In genomic region chr16:31456988-31457360, GRCh38 we compare ENCODE assay signal across 13 cellular contexts. TPM values are rescaled to one million over a fixed set of nuclear protein-coding genes. Genes with fewer than 3 reads are reported as not detected.
DNase-seq lines count a peak whose midpoint lies in the region; ATAC-seq, FAIRE-seq and TF ChIP-seq lines count a peak whose summit lies in the region.
"Had no signal": no experiment of that assay in that cellular context is flagged by ENCODE, and none has a peak within 500 bp of the region (broad histone marks: within the 10 kb centered on the region; RNA-seq: fewer than 3 reads in every experiment).

No MANE protein-coding gene starts in this region.

- intact Hi-C loops in CD4-positive, alpha-beta T cell (cut with DNase I, micrococcal nuclease) = loop anchor here (5.0 kb wide), 2 partner anchors 240 to 410 kb away; no protein-coding TSS in a partner anchor
- intact Hi-C loops in vagina (cut with DNase I) = loop anchor here (10.0 kb wide), 1 partner anchor 418 kb away; the partner anchor contains the start of gene ZNF267

- no peak overlapping the region for H3K9ac ChIP-seq in astrocyte (ENCODE audit: low read length)

- H3K9me3 ChIP-seq in CD4-positive, alpha-beta T cell (ENCODE audit: control insufficient read depth, low read length) = no peaks in the 10 kb centered on the region
- no peaks in the 10 kb centered on the region for H3K9me3 ChIP-seq in HEK293 (ENCODE audit: control insufficient read depth, insufficient read depth, low read depth, low read length)
- no peaks in the 10 kb centered on the region for H3K9me3 ChIP-seq in astrocyte (ENCODE audit: insufficient read depth, low read depth, low read length)
- no peaks in the 10 kb centered on the region for H3K9me3 ChIP-seq in vagina
- H3K9me3 ChIP-seq: ovary had no signal

- no peak overlapping the region for H2AFZ ChIP-seq in astrocyte (ENCODE audit: low read depth, low read length)

- no peak overlapping the region for H3K4me3 ChIP-seq in HEK293 (ENCODE audit: low read depth, low read length)
- H3K4me3 ChIP-seq in astrocyte (ENCODE audit: insufficient read depth, low read depth, low read length) = no peak overlapping the region
- no peak overlapping the region for H3K4me3 ChIP-seq in vagina

- POLR2A ChIA-PET in CD4-positive, alpha-beta T cell (lab: Charles Lee) = interaction anchor here (0.9 to 4.4 kb wide), 5 partner anchors 20 to 412 kb away, joined by 3 to 69 read pairs (median 27); partner anchors contain the start of genes FUS and RUSF1
- POLR2A ChIA-PET in HEK293 (lab: Yijun Ruan, JAX) = interaction anchor here (0.7 to 1.2 kb wide), 2 partner anchors 20 to 53 kb away, joined by 3 to 5 read pairs; no protein-coding TSS in a partner anchor

- TF ChIP-seq CTCF in CD4-positive, alpha-beta T cell (IDR thresholded peaks at IDR 0.05) = no peak
- no peak for TF ChIP-seq CTCF in HEK293 (tag by site-specific recombination; IDR thresholded peaks at IDR 0.05)
- no peak for TF ChIP-seq CTCF in astrocyte (IDR thresholded peaks at IDR 0.05; ENCODE audit: insufficient read depth, low read depth, low read length)
- TF ChIP-seq CTCF in nephron (IDR thresholded peaks at IDR 0.05; ENCODE audit: unreplicated experiment in 3 of 3) = no peak
- no peak for TF ChIP-seq CTCF in vagina (IDR thresholded peaks at IDR 0.05)

- peaks cover 56% of the 10 kb centered on the region for H3K79me2 ChIP-seq in astrocyte (ENCODE audit: insufficient read depth, low read length)

- peaks cover 11% of the 10 kb centered on the region for H3K36me3 Mint-ChIP-seq in CD4-positive, alpha-beta T cell (ENCODE audit: low read depth)
- peaks cover 2% of the 10 kb centered on the region for H3K36me3 Mint-ChIP-seq in astrocyte (ENCODE audit: low read depth, unreplicated experiment)
- no peaks in the 10 kb centered on the region for H3K36me3 Mint-ChIP-seq in nephron (ENCODE audit: low read depth)

- peaks cover 45% of the 10 kb centered on the region for H4K20me1 ChIP-seq in astrocyte (ENCODE audit: insufficient read depth, low read length)

- no peak for FAIRE-seq in astrocyte (lab: Jason Lieb, UNC)

- H3K4me3 Mint-ChIP-seq in CD4-positive, alpha-beta T cell = no peak overlapping the region
- peak overlapping the region; percentile 66 for H3K4me3 Mint-ChIP-seq in astrocyte (ENCODE audit: unreplicated experiment)
- H3K4me3 Mint-ChIP-seq in nephron = peak overlapping the region; percentile 93 to 94 (median 93)

- H3K4me2 ChIP-seq in astrocyte (ENCODE audit: low read length) = peak overlapping the region; percentile 89

- DNase-seq in CD4-positive, alpha-beta T cell = no peak
- DNase-seq in astrocyte (ENCODE audit: low read depth) (no peak), NCI-H2196 treated with DMSO at 0.1 percent for 48 hours (lab: John Stamatoyannopoulos, UW; ENCODE audit: unreplicated experiment) (no peak), vagina (ENCODE audit: extremely low spot score in 2 of 2) (no peak), NCI-H2227 treated with DMSO at 0.1 percent for 48 hours (lab: John Stamatoyannopoulos, UW) (no peak), DMS53 treated with DMSO at 0.1 percent for 48 hours (lab: John Stamatoyannopoulos, UW; ENCODE audit: unreplicated experiment) (no peak)
- DNase-seq: activated CD8-positive, alpha-beta memory T cell treated with anti-CD3 and anti-CD28 coated beads, Interleukin-2, amount 50 U/mL, for 48 hours; cortex of kidney; NCI-H446 had no signal

- H3K36me3 ChIP-seq in HEK293 (ENCODE audit: control insufficient read depth in 2 of 2, insufficient read depth in 1 of 2, low read length in 2 of 2) (peaks cover 0 to 26% of the 10 kb centered on the region in 2 experiments; a peak in 1 of 3 replicates), astrocyte (ENCODE audit: insufficient read depth, low read length) (no peaks in the 10 kb centered on the region), vagina (peaks cover 0 to 8% of the 10 kb centered on the region in 2 donors)
- H3K36me3 ChIP-seq: ovary had no signal

- no peaks in the 10 kb centered on the region for H3K27me3 ChIP-seq in CD4-positive, alpha-beta T cell (ENCODE audit: control insufficient read depth, insufficient read depth, low read length)
- H3K27me3 ChIP-seq in astrocyte (ENCODE audit: insufficient read depth, low read length) = no peaks in the 10 kb centered on the region
- H3K27me3 ChIP-seq in vagina = no peaks in the 10 kb centered on the region
- H3K27me3 ChIP-seq: ovary had no signal

- ATAC-seq in CD4-positive, alpha-beta T cell (ENCODE audit: poor library complexity) = no peak

- CTCF ChIA-PET in CD4-positive, alpha-beta T cell (lab: Charles Lee) = interaction anchor here (1.1 to 6.2 kb wide), 3 partner anchors 14 to 412 kb away, joined by 3 to 27 read pairs (median 7); partner anchors contain the start of gene ZNF843
- CTCF ChIA-PET in HEK293 (lab: Yijun Ruan, JAX) = interaction anchor here (0.5 to 1.4 kb wide), 5 partner anchors 12 to 643 kb away, joined by 3 to 4 read pairs (median 3); no protein-coding TSS in a partner anchor

- no peaks in the 10 kb centered on the region for H3K27me3 Mint-ChIP-seq in CD4-positive, alpha-beta T cell
- H3K27me3 Mint-ChIP-seq in astrocyte (ENCODE audit: low read depth, unreplicated experiment) (no peaks in the 10 kb centered on the region), nephron (ENCODE audit: low read depth) (no peaks in the 10 kb centered on the region)

- no peak overlapping the region for H3K27ac ChIP-seq in CD4-positive, alpha-beta T cell (ENCODE audit: low read depth, low read length)
- H3K27ac ChIP-seq in HEK293 (ENCODE audit: extremely low read depth, low read depth, low read length) (no peak overlapping the region), astrocyte (ENCODE audit: low read depth, low read length) (no peak overlapping the region), vagina (no peak overlapping the region)
- H3K27ac ChIP-seq: ovary had no signal

- no peaks in the 10 kb centered on the region for H3K9me3 Mint-ChIP-seq in CD4-positive, alpha-beta T cell
- H3K9me3 Mint-ChIP-seq in astrocyte (ENCODE audit: unreplicated experiment) = no peaks in the 10 kb centered on the region
- H3K9me3 Mint-ChIP-seq in nephron = no peaks in the 10 kb centered on the region

- no peak for TF ChIP-seq POLR2A in vagina (IDR thresholded peaks at IDR 0.05)

- H3K4me1 ChIP-seq in HEK293 (ENCODE audit: control insufficient read depth, insufficient read depth, low read length) = peaks cover 9% of the 10 kb centered on the region
- H3K4me1 ChIP-seq in astrocyte (ENCODE audit: insufficient read depth, low read length) = peaks cover 55% of the 10 kb centered on the region
- H3K4me1 ChIP-seq in vagina = peaks cover 76% of the 10 kb centered on the region

- peaks cover 57% of the 10 kb centered on the region for H3K4me1 Mint-ChIP-seq in CD4-positive, alpha-beta T cell (ENCODE audit: low read depth)
- peaks cover 38% of the 10 kb centered on the region for H3K4me1 Mint-ChIP-seq in astrocyte (ENCODE audit: low read depth, unreplicated experiment)
- peaks cover 48% of the 10 kb centered on the region for H3K4me1 Mint-ChIP-seq in nephron

- H3K27ac Mint-ChIP-seq in CD4-positive, alpha-beta T cell = peak overlapping the region; percentile 98
- H3K27ac Mint-ChIP-seq in astrocyte (ENCODE audit: unreplicated experiment) = peak overlapping the region; percentile 34
- H3K27ac Mint-ChIP-seq in nephron = no peak overlapping the region

TF ChIP-seq in HEK293, 187 proteins besides CTCF, POLR2A, EP300 and RAD21 (continues in another document):
- TF ChIP-seq ZNF623 (tag by site-specific recombination; IDR thresholded peaks at IDR 0.05) = no peak
- no peak for TF ChIP-seq RBAK (tag by site-specific recombination; IDR thresholded peaks at IDR 0.05)
- peak; percentile 85 for TF ChIP-seq REST (tag by site-specific recombination; IDR thresholded peaks at IDR 0.05)
- TF ChIP-seq ZNF626 (tag by site-specific recombination; IDR thresholded peaks at IDR 0.05) = no peak
- no peak for TF ChIP-seq ZNF76 (tag by site-specific recombination; IDR thresholded peaks at IDR 0.05; ENCODE audit: borderline replicate concordance, low read depth)

RNA-seq across cellular contexts. Expression of gene ARMC5, which starts 2.3 kb away (rescaled TPM):
- total RNA-seq in CD4-positive, alpha-beta T cell = 10 to 100 TPM in 1 of 2 experiments, 1 to 10 TPM in 1; 8.5 to 10.8 TPM
- total RNA-seq in astrocyte (11.5 and 12.1 TPM in 2 replicates), vagina (11.3 TPM)

RNA-seq across cellular contexts. Expression of gene ZNF843, which starts 14.4 kb away (rescaled TPM):
- total RNA-seq in CD4-positive, alpha-beta T cell = under 1 TPM in 1 of 2 experiments, not detected in 1; 0.16 TPM
- total RNA-seq in astrocyte = 0.50 and 0.84 TPM in 2 replicates
- 2.7 TPM for total RNA-seq in vagina

RNA-seq across cellular contexts. Expression of gene TGFB1I1, which starts 15.0 kb away (rescaled TPM):
- under 1 TPM; 0.36 to 0.42 TPM for total RNA-seq in CD4-positive, alpha-beta T cell
- total RNA-seq in astrocyte (124 and 134 TPM in 2 replicates), vagina (114 TPM)

RNA-seq across cellular contexts. Expression of gene SLC5A2, which starts 25.9 kb away (rescaled TPM):
- 1 to 10 TPM; 4.1 to 5.3 TPM for total RNA-seq in CD4-positive, alpha-beta T cell
- not detected in 2 replicates for total RNA-seq in astrocyte
- total RNA-seq in vagina = not detected
- total RNA-seq: G401 had no signal

RNA-seq across cellular contexts. Expression of gene COX6A2, which starts 28.8 kb away (rescaled TPM):
- not detected for total RNA-seq in CD4-positive, alpha-beta T cell
- total RNA-seq in astrocyte (not detected in 2 replicates), vagina (not detected)
- total RNA-seq: G401, ovary had no signal

Comparison
In these comparisons a context has a peak if more than half of its experiments do, and no peak if none do; other contexts are left out.
1. H3K27ac Mint-ChIP-seq: peak in CD4-positive, alpha-beta T cell (single experiment) and astrocyte (single experiment); none in nephron (0 of 3).
2. RNA of gene TGFB1I1, which starts 15.0 kb away (total RNA-seq): 124 to 134 TPM in astrocyte and 114 TPM in vagina (single experiment); 0.36 to 0.42 TPM in CD4-positive, alpha-beta T cell; every median in the first group is over 10 times any median in the second.